ENCODE assay signal across 8 cellular contexts in the genomic region with DNA sequence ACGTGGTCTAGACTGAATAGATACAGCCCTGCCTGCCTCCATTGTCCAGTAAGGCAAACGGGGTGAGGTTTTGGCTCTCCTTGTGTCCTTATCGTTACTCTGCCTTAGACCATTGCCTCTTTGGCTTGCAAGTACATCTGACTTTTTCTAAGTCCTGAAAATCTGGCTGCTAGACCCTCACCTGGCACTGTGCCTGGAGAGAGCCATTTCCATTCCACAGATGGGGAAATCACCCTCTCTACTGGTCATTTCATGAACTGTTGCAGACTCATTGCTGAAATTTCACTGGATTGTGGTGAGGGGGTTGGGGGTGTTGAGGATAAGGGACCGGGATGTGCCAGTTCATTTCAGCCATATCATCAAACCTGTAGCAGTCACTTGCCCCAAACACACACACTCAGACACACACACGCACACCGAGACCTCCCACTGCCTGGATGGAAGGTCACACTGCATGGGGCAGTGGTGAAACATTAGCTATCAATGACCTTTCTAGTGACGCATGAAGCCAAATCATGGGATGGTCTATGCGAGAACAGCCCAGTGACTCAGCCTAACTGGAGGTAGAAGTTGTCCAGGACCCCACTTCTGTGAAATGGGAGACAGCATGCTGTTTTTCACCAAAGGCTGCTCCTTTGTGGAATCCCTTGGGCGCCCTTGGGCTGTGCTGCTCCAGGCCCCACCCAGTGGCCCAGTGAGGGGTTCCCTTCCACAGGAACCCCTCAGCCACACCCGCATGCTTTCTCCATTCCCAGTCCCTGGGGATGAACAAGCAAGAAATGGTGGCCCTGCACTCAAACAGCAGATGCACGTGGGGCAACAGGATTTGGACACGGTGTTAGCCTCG. TPM values are rescaled to one million over a fixed set of nuclear protein-coding genes. Genes with fewer than 3 reads are reported as not detected.
DNase-seq lines count a peak whose midpoint lies in the region; TF ChIP-seq lines count a peak whose summit lies in the region.

No MANE protein-coding gene starts in this region.

- H3K9me3 ChIP-seq in tibial nerve, result no peaks in the 10 kb centered on the region

- TF ChIP-seq POLR2A in tibial nerve (IDR thresholded peaks at IDR 0.05), result no peak

- 60 to 69% methylated on average over 12 of the region's 13 CpGs for WGBS in tibial nerve, 2 donors

- H3K27me3 ChIP-seq in tibial nerve, result no peaks in the 10 kb centered on the region

- no peak for TF ChIP-seq EP300 in tibial nerve (IDR thresholded peaks at IDR 0.05)

- no peak overlapping the region for H3K27ac ChIP-seq in tibial nerve

- H3K4me1 ChIP-seq in tibial nerve, result peaks cover 0 to 14% (median 3%) of the 10 kb centered on the region in 4 donors

- no peaks in the 10 kb centered on the region for H3K36me3 ChIP-seq in tibial nerve

- no peak overlapping the region for H3K4me3 ChIP-seq in GM12864 (ENCODE audit: low read depth, low read length)
- H3K4me3 ChIP-seq in tibial nerve, result no peak overlapping the region

- DNase-seq in GM12864 (ENCODE audit: low read depth), result no peak
- DNase-seq in NCI-H2171 (lab: John Stamatoyannopoulos, UW), result peak; percentile 33
- peak; percentile 26 for DNase-seq in fibroblast of the conjunctiva (ENCODE audit: low read depth)
- peak; percentile 20 for DNase-seq in pons (ENCODE audit: low spot score)
- DNase-seq in tibial nerve (ENCODE audit: low spot score in 2 of 2), result no peak
- no peak for DNase-seq in stimulated activated CD4-positive, alpha-beta T cell treated with anti-CD3 and anti-CD28 coated beads, Interleukin-4, amount 100 ng/mL, for 1 hour
- no peak for DNase-seq in retina
- DNase-seq in NCI-H187 (lab: John Stamatoyannopoulos, UW), result no peak

- TF ChIP-seq CTCF in GM12864 (IDR thresholded peaks at IDR 0.05; ENCODE audit: low read depth, low read length, missing control alignments), result peak; percentile 36
- TF ChIP-seq CTCF in tibial nerve (IDR thresholded peaks at IDR 0.05), result no peak

RNA-seq across cellular contexts. Expression of gene VASH2, which starts 34.9 kb away (rescaled TPM):
- under 1 TPM; under 0.01 to 0.63 (median 0.35) TPM for total RNA-seq in tibial nerve

RNA-seq across cellular contexts. Expression of gene FLVCR1, which starts 57.4 kb away (rescaled TPM):
- total RNA-seq in tibial nerve, result 10 to 100 TPM in 3 of 4 donors, 1 to 10 TPM in 1; 3.7 to 29.4 (median 14.0) TPM

Comparison
In these comparisons a context has a peak if more than half of its experiments do, and no peak if none do; other contexts are left out.
1. DNase-seq: peak in NCI-H2171 (single experiment), fibroblast of the conjunctiva (single experiment) and pons (single experiment); none in GM12864 (single experiment), tibial nerve (0 of 2), stimulated activated CD4-positive, alpha-beta T cell treated with anti-CD3 and anti-CD28 coated beads, Interleukin-4, amount 100 ng/mL, for 1 hour (single experiment), retina (single experiment) and NCI-H187 (0 of 2).